In genomic region chr6:134795696-134796095, GRCh38 we compare ENCODE assay signal across 1 cellular context.
TF ChIP-seq lines count a peak whose summit lies in the region.

No MANE protein-coding gene starts in this region.

TF ChIP-seq in GM23338, 12 proteins besides CTCF, POLR2A, EP300 and RAD21 (continued from another document):
- no peak for TF ChIP-seq ZNF462 (CRISPR knock-in tag; IDR thresholded peaks at IDR 0.05)
TF ChIP-seq in GM23338: peak in this region for 0.
